Comparison of ENCODE assay signal across 8 cellular contexts in the genomic region with DNA sequence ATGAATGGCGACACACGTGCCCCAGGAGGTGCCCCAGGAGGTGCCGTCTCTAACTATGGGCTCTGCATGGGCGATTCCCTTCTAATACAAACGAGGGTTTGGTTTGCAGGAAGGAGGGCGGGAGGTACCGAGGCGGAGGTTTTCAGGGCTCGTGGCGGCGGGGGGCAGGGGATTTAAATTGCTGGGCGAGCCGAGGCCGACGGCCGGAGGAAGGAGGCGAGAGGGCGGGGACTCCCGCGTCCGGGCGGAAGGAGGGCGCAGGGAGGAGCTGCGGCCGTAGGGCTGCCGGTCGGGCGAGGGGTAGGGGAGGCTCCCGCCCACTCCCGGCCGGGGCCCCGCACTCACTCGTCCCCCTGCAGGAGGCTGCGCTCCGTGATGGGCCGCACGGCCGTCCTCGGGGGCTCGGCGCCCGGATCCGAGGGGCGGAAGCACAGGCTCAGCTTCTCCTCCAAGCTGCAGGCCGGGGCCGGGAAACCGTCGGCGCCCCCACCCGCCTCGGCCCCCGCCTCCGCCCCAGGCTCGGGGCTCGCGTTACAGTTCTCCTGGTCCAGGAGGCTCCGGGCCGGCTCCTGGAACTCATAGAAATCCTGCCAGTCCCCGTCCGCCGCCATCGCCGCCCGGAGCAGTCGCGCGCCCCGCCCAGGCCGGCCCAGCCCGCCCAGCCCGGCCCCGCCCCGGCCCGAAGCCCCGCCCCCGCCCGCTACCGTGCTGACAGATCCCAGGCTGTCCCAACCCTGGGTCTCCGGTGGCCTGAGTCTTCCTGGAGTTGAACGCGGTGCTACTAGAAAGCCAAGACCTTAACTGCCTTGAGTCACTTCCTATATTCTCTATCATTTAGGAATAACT. TPM values are rescaled to one million over a fixed set of nuclear protein-coding genes. Genes with fewer than 3 reads are reported as not detected.
A peak's percentile ranks its signal among the peaks of the same experiment; 100 is the strongest.
DNase-seq lines count a peak whose midpoint lies in the region; ATAC-seq lines count a peak whose summit lies in the region.

A gene with protein sequence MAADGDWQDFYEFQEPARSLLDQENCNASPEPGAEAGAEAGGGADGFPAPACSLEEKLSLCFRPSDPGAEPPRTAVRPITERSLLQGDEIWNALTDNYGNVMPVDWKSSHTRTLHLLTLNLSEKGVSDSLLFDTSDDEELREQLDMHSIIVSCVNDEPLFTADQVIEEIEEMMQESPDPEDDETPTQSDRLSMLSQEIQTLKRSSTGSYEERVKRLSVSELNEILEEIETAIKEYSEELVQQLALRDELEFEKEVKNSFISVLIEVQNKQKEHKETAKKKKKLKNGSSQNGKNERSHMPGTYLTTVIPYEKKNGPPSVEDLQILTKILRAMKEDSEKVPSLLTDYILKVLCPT (minus strand): TSS at position 637 of the 846 bp plus-strand sequence. CDS start 26 bp downstream, at position 611.

- intact Hi-C loops in dendritic cell treated with granulocyte-macrophage colony-stimulating factor and Interleukin-4, amounts not matched to agents 40 ng/mL and 50 ng/mL, for 4 days (cut with micrococcal nuclease): loop anchor here (5.0 kb wide), 1 partner anchor 40 kb away; no protein-coding TSS in a partner anchor

- peaks cover 49% of the 10 kb centered on the region for H3K36me3 Mint-ChIP-seq in dendritic cell treated with granulocyte-macrophage colony-stimulating factor and Interleukin-4, amounts not matched to agents 40 ng/mL and 50 ng/mL, for 4 days (ENCODE audit: low read depth)

- H3K27me3 Mint-ChIP-seq in dendritic cell treated with granulocyte-macrophage colony-stimulating factor and Interleukin-4, amounts not matched to agents 40 ng/mL and 50 ng/mL, for 4 days: no peaks in the 10 kb centered on the region

- H3K27ac Mint-ChIP-seq in dendritic cell treated with granulocyte-macrophage colony-stimulating factor and Interleukin-4, amounts not matched to agents 40 ng/mL and 50 ng/mL, for 4 days: peak within 1 kb of the TSS; percentile 82

- H3K9me3 Mint-ChIP-seq in dendritic cell treated with granulocyte-macrophage colony-stimulating factor and Interleukin-4, amounts not matched to agents 40 ng/mL and 50 ng/mL, for 4 days: no peaks in the 10 kb centered on the region

- peak; percentile 78 for DNase-seq in Ammon's horn (ENCODE audit: low spot score)
- DNase-seq in NCI-H510A treated with DMSO at 0.1 percent for 48 hours (lab: John Stamatoyannopoulos, UW): peak; percentile 73
- peak; percentile 45 for DNase-seq in activated CD4-positive, alpha-beta T cell treated with anti-CD3 and anti-CD28 coated beads, Interleukin-2, amount 50 U/mL, for 1 hour
- DNase-seq in left lobe of liver (ENCODE audit: low spot score): peak; percentile 76
- DNase-seq in stimulated activated CD4-positive, alpha-beta T cell treated with anti-CD3 and anti-CD28 coated beads, Interleukin-4, amount 100 ng/mL, for 1 hour: peak; percentile 69

- peak within 1 kb of the TSS; percentile 89 for H3K4me3 Mint-ChIP-seq in dendritic cell treated with granulocyte-macrophage colony-stimulating factor and Interleukin-4, amounts not matched to agents 40 ng/mL and 50 ng/mL, for 4 days

- peaks cover 39% of the 10 kb centered on the region for H3K4me1 Mint-ChIP-seq in dendritic cell treated with granulocyte-macrophage colony-stimulating factor and Interleukin-4, amounts not matched to agents 40 ng/mL and 50 ng/mL, for 4 days (ENCODE audit: low read depth)

- ATAC-seq in GM19025 (IDR thresholded peaks at IDR 0.05; ENCODE audit: low read depth, unreplicated experiment) (peak; percentile 99), HG03196 (IDR thresholded peaks at IDR 0.05; ENCODE audit: unreplicated experiment) (peak; percentile 100), left lobe of liver (peak; percentile 97)

RNA-seq across cellular contexts. Expression of the gene that starts here (rescaled TPM):
- total RNA-seq in left lobe of liver: 12.5 TPM

Comparison
In these comparisons a context has a peak if more than half of its experiments do, and no peak if none do; other contexts are left out.
1. Peak in every context shown above with its lines: DNase-seq and ATAC-seq.